8 cellular contexts compared by ENCODE assay signal in genomic region chr17:68019336-68019674, GRCh38. TPM values are rescaled to one million over a fixed set of nuclear protein-coding genes. Genes with fewer than 3 reads are reported as not detected.
DNase-seq lines count a peak whose midpoint lies in the region; ATAC-seq and TF ChIP-seq lines count a peak whose summit lies in the region.

No MANE protein-coding gene starts in this region.

- CTCF ChIA-PET in naive thymus-derived CD4-positive, alpha-beta T cell (lab: Charles Lee), result no interaction called here

- POLR2A ChIA-PET in naive thymus-derived CD4-positive, alpha-beta T cell (lab: Charles Lee), result interaction anchor here (0.6 to 1.3 kb wide), 3 partner anchors 18 to 302 kb away, joined by 3 to 6 read pairs (median 5); partner anchors contain the start of gene NOL11

- peaks cover 21% of the 10 kb centered on the region for H3K4me1 Mint-ChIP-seq in activated T-helper 1 cell treated with anti-CD3 and anti-CD28 coated beads, Interleukin-12 subunit alpha, Interleukin-12 subunit beta, Interleukin-2, Interleukin-4 antibody, amounts not matched to agents 30 ng/mL and 10 ng/mL and 1 ng/mL, durations not matched to agents 14 hours and 24 hours and 36 hours (ENCODE audit: low read depth)
- peaks cover 10 to 25% (median 18%) of the 10 kb centered on the region in 7 donors for H3K4me1 Mint-ChIP-seq in naive thymus-derived CD4-positive, alpha-beta T cell
- H3K4me1 Mint-ChIP-seq in stimulated activated naive CD8-positive, alpha-beta T cell treated with anti-CD3 and anti-CD28 coated beads, Interleukin-15, amount 100 ng/mL, for 72 hours, result peaks cover 17% of the 10 kb centered on the region

- no peaks in the 10 kb centered on the region for H3K36me3 ChIP-seq in naive thymus-derived CD4-positive, alpha-beta T cell (ENCODE audit: control insufficient read depth in 2 of 3, insufficient read depth in 3 of 3, low read length in 3 of 3)
- H3K36me3 ChIP-seq in aorta (ENCODE audit: control insufficient read depth in 1 of 2, insufficient read depth in 2 of 2, low read length in 1 of 2), result no peaks in the 10 kb centered on the region

- no peaks in the 10 kb centered on the region for H3K9me3 Mint-ChIP-seq in activated T-helper 1 cell treated with anti-CD3 and anti-CD28 coated beads, Interleukin-12 subunit alpha, Interleukin-12 subunit beta, Interleukin-2, Interleukin-4 antibody, amounts not matched to agents 30 ng/mL and 10 ng/mL and 1 ng/mL, durations not matched to agents 14 hours and 24 hours and 36 hours
- peaks cover 0 to 13% (median 0%) of the 10 kb centered on the region in 11 donors for H3K9me3 Mint-ChIP-seq in naive thymus-derived CD4-positive, alpha-beta T cell
- H3K9me3 Mint-ChIP-seq in stimulated activated naive CD8-positive, alpha-beta T cell treated with anti-CD3 and anti-CD28 coated beads, Interleukin-15, amount 100 ng/mL, for 72 hours, result no peaks in the 10 kb centered on the region

- no peaks in the 10 kb centered on the region for H3K27me3 ChIP-seq in naive thymus-derived CD4-positive, alpha-beta T cell (ENCODE audit: control insufficient read depth in 2 of 2, insufficient read depth in 2 of 2, low read length in 2 of 2)
- no peaks in the 10 kb centered on the region for H3K27me3 ChIP-seq in aorta (ENCODE audit: control insufficient read depth in 1 of 2, insufficient read depth in 2 of 2, low read length in 1 of 2)

- intact Hi-C loops in activated T-helper 1 cell treated with anti-CD3 and anti-CD28 coated beads, Interleukin-12 subunit alpha, Interleukin-12 subunit beta, Interleukin-2, Interleukin-4 antibody, amounts not matched to agents 30 ng/mL and 10 ng/mL and 1 ng/mL, durations not matched to agents 14 hours and 24 hours and 36 hours (cut with micrococcal nuclease), result loop anchor here (1.0 kb wide), 1 partner anchor 8 kb away; no protein-coding TSS in a partner anchor
- intact Hi-C loops in naive thymus-derived CD4-positive, alpha-beta T cell (cut with micrococcal nuclease), result loop anchor here in 1 of 2 donors (1.0 kb wide), 1 partner anchor 26 kb away; no protein-coding TSS in a partner anchor
- intact Hi-C loops in aorta (cut with DNase I), result loop anchor here in 1 of 2 donors (2.0 kb wide), 1 partner anchor 25 kb away; no protein-coding TSS in a partner anchor

- ATAC-seq in naive thymus-derived CD4-positive, alpha-beta T cell, result no peak
- ATAC-seq in HG02798 (IDR thresholded peaks at IDR 0.05; ENCODE audit: poor library complexity, unreplicated experiment), result no peak
- ATAC-seq in stimulated activated naive CD8-positive, alpha-beta T cell treated with anti-CD3 and anti-CD28 coated beads, Interleukin-15, amount 100 ng/mL, for 72 hours, result no peak
- ATAC-seq in aorta (ENCODE audit: low FRiP score), result no peak

- TF ChIP-seq CTCF in 22Rv1 (IDR thresholded peaks at IDR 0.05), result no peak
- TF ChIP-seq CTCF in GM12865 (IDR thresholded peaks at IDR 0.05; ENCODE audit: insufficient read depth, low read depth, low read length, missing control alignments), result no peak

- DNase-seq in GM12865 (ENCODE audit: low read depth) (no peak), NCI-H69 (lab: John Stamatoyannopoulos, UW) (no peak), aorta (no peak)
- DNase-seq in activated T-helper 1 cell treated with anti-CD3 and anti-CD28 coated beads, Interleukin-12 subunit alpha, Interleukin-12 subunit beta, Interleukin-2, Interleukin-4 antibody, amounts not matched to agents 30 ng/mL and 10 ng/mL and 1 ng/mL, durations not matched to agents 14 hours and 24 hours and 36 hours (ENCODE audit: low spot score), result no peak
- no peak for DNase-seq in naive thymus-derived CD4-positive, alpha-beta T cell
- no peak for DNase-seq in stimulated activated naive CD8-positive, alpha-beta T cell treated with anti-CD3 and anti-CD28 coated beads, Interleukin-15, amount 100 ng/mL, for 72 hours

- H3K4me3 Mint-ChIP-seq in activated T-helper 1 cell treated with anti-CD3 and anti-CD28 coated beads, Interleukin-12 subunit alpha, Interleukin-12 subunit beta, Interleukin-2, Interleukin-4 antibody, amounts not matched to agents 30 ng/mL and 10 ng/mL and 1 ng/mL, durations not matched to agents 14 hours and 24 hours and 36 hours, result peak overlapping the region; percentile 87
- H3K4me3 Mint-ChIP-seq in naive thymus-derived CD4-positive, alpha-beta T cell, result peak overlapping the region; percentile 85 to 95 (median 89)
- H3K4me3 Mint-ChIP-seq in stimulated activated naive CD8-positive, alpha-beta T cell treated with anti-CD3 and anti-CD28 coated beads, Interleukin-15, amount 100 ng/mL, for 72 hours, result peak overlapping the region in 1 of 2 donors; percentile 95

- H3K4me1 ChIP-seq in naive thymus-derived CD4-positive, alpha-beta T cell (ENCODE audit: control insufficient read depth in 2 of 2, insufficient read depth in 2 of 2, low read length in 2 of 2), result peaks cover 6 to 10% of the 10 kb centered on the region in 2 donors
- no peaks in the 10 kb centered on the region for H3K4me1 ChIP-seq in aorta (ENCODE audit: control insufficient read depth in 1 of 2, insufficient read depth in 2 of 2, low read length in 2 of 2)

- H3K27ac ChIP-seq in 22Rv1 (peak overlapping the region; percentile 92; the same call in 1 of the 2 replicates), aorta (ENCODE audit: low read depth in 1 of 2, low read length in 2 of 2) (no peak overlapping the region)
- H3K27ac ChIP-seq in naive thymus-derived CD4-positive, alpha-beta T cell (ENCODE audit: low read depth, low read length), result no peak overlapping the region

- 83 to 85% methylated on average over 9 of the region's 9 CpGs for WGBS in aorta, 2 donors

- peak overlapping the region; percentile 20 for H3K4me3 ChIP-seq in GM12865 (ENCODE audit: low read depth, low read length)
- H3K4me3 ChIP-seq in naive thymus-derived CD4-positive, alpha-beta T cell (ENCODE audit: low read length), result peak overlapping the region; percentile 79
- no peak overlapping the region for H3K4me3 ChIP-seq in aorta (ENCODE audit: low read length in 2 of 2)

- no peaks in the 10 kb centered on the region for H3K36me3 Mint-ChIP-seq in activated T-helper 1 cell treated with anti-CD3 and anti-CD28 coated beads, Interleukin-12 subunit alpha, Interleukin-12 subunit beta, Interleukin-2, Interleukin-4 antibody, amounts not matched to agents 30 ng/mL and 10 ng/mL and 1 ng/mL, durations not matched to agents 14 hours and 24 hours and 36 hours (ENCODE audit: low read depth)
- H3K36me3 Mint-ChIP-seq in naive thymus-derived CD4-positive, alpha-beta T cell, result peaks cover 0 to 3% (median 0%) of the 10 kb centered on the region in 5 donors

- H3K27ac Mint-ChIP-seq in activated T-helper 1 cell treated with anti-CD3 and anti-CD28 coated beads, Interleukin-12 subunit alpha, Interleukin-12 subunit beta, Interleukin-2, Interleukin-4 antibody, amounts not matched to agents 30 ng/mL and 10 ng/mL and 1 ng/mL, durations not matched to agents 14 hours and 24 hours and 36 hours, result peak overlapping the region; percentile 98
- H3K27ac Mint-ChIP-seq in naive thymus-derived CD4-positive, alpha-beta T cell, result peak overlapping the region in 8 of 9 donors; percentile 89 to 100 (median 98)
- H3K27ac Mint-ChIP-seq in stimulated activated naive CD8-positive, alpha-beta T cell treated with anti-CD3 and anti-CD28 coated beads, Interleukin-15, amount 100 ng/mL, for 72 hours, result no peak overlapping the region

- H3K9me3 ChIP-seq in naive thymus-derived CD4-positive, alpha-beta T cell (ENCODE audit: control insufficient read depth in 2 of 3, low read length in 3 of 3), result no peaks in the 10 kb centered on the region
- H3K9me3 ChIP-seq in aorta (ENCODE audit: control insufficient read depth, low read length), result no peaks in the 10 kb centered on the region

- peaks cover 15% of the 10 kb centered on the region for H3K27me3 Mint-ChIP-seq in activated T-helper 1 cell treated with anti-CD3 and anti-CD28 coated beads, Interleukin-12 subunit alpha, Interleukin-12 subunit beta, Interleukin-2, Interleukin-4 antibody, amounts not matched to agents 30 ng/mL and 10 ng/mL and 1 ng/mL, durations not matched to agents 14 hours and 24 hours and 36 hours (ENCODE audit: insufficient read depth)
- H3K27me3 Mint-ChIP-seq in naive thymus-derived CD4-positive, alpha-beta T cell, result peaks cover 0 to 13% (median 0%) of the 10 kb centered on the region in 5 donors
- no peaks in the 10 kb centered on the region for H3K27me3 Mint-ChIP-seq in stimulated activated naive CD8-positive, alpha-beta T cell treated with anti-CD3 and anti-CD28 coated beads, Interleukin-15, amount 100 ng/mL, for 72 hours

RNA-seq across cellular contexts. Expression of gene KPNA2, which starts 16.2 kb away (rescaled TPM):
- 205 and 224 TPM in 2 replicates for total RNA-seq in activated T-helper 1 cell treated with anti-CD3 and anti-CD28 coated beads, Interleukin-12 subunit alpha, Interleukin-12 subunit beta, Interleukin-2, Interleukin-4 antibody, amounts not matched to agents 30 ng/mL and 10 ng/mL and 1 ng/mL, durations not matched to agents 14 hours and 24 hours and 36 hours
- total RNA-seq in naive thymus-derived CD4-positive, alpha-beta T cell, result 100 to 1,000 TPM in 1 of 5 experiments, 10 to 100 TPM in 2, 1 to 10 TPM in 2; 8.4 to 161 (median 45.9) TPM
- polyA plus RNA-seq in naive thymus-derived CD4-positive, alpha-beta T cell, result 10 to 100 TPM; 11.5 to 18.7 TPM
- total RNA-seq in aorta, result 10 to 100 TPM; 19.6 to 20.9 TPM
- polyA plus RNA-seq in aorta, result 10 to 100 TPM in 1 of 2 donors, 1 to 10 TPM in 1; 5.8 to 11.1 TPM

RNA-seq across cellular contexts. Expression of gene C17orf58, which starts 23.0 kb away (rescaled TPM):
- 23.7 and 24.9 TPM in 2 replicates for total RNA-seq in activated T-helper 1 cell treated with anti-CD3 and anti-CD28 coated beads, Interleukin-12 subunit alpha, Interleukin-12 subunit beta, Interleukin-2, Interleukin-4 antibody, amounts not matched to agents 30 ng/mL and 10 ng/mL and 1 ng/mL, durations not matched to agents 14 hours and 24 hours and 36 hours
- 1 to 10 TPM in 2 of 5 experiments, under 1 TPM in 2, not detected in 1; 0.59 to 6.9 (median 1.5) TPM for total RNA-seq in naive thymus-derived CD4-positive, alpha-beta T cell
- under 1 TPM in 1 of 2 donors, not detected in 1; 0.28 TPM for polyA plus RNA-seq in naive thymus-derived CD4-positive, alpha-beta T cell
- 10 to 100 TPM in 1 of 2 donors, 1 to 10 TPM in 1; 5.2 to 15.8 TPM for total RNA-seq in aorta
- polyA plus RNA-seq in aorta, result 10 to 100 TPM in 1 of 2 donors, 1 to 10 TPM in 1; 9.1 to 20.5 TPM

Comparison
In these comparisons a context has a peak if more than half of its experiments do, and no peak if none do; other contexts are left out.
1. H3K4me3 ChIP-seq: peak in GM12865 (single experiment) and naive thymus-derived CD4-positive, alpha-beta T cell (single experiment); none in aorta (0 of 2).
2. H3K27ac Mint-ChIP-seq: peak in activated T-helper 1 cell treated with anti-CD3 and anti-CD28 coated beads, Interleukin-12 subunit alpha, Interleukin-12 subunit beta, Interleukin-2, Interleukin-4 antibody, amounts not matched to agents 30 ng/mL and 10 ng/mL and 1 ng/mL, durations not matched to agents 14 hours and 24 hours and 36 hours (single experiment) and naive thymus-derived CD4-positive, alpha-beta T cell (8 of 9); none in stimulated activated naive CD8-positive, alpha-beta T cell treated with anti-CD3 and anti-CD28 coated beads, Interleukin-15, amount 100 ng/mL, for 72 hours (0 of 2).